Comparison of ENCODE assay signal across 14 cellular contexts in genomic region chr17:82611140-82612058, GRCh38. TPM values are rescaled to one million over a fixed set of nuclear protein-coding genes. Genes with fewer than 3 reads are reported as not detected.
DNase-seq lines count a peak whose midpoint lies in the region; ATAC-seq and TF ChIP-seq lines count a peak whose summit lies in the region.
"Had no signal": no experiment of that assay in that cellular context is flagged by ENCODE, and none has a peak within 500 bp of the region (broad histone marks: within the 10 kb centered on the region; RNA-seq: fewer than 3 reads in every experiment).

No MANE protein-coding gene starts in this region.

- intact Hi-C loops in activated CD8-positive, alpha-beta T cell treated with anti-CD3 and anti-CD28 coated beads for 36 hours (cut with micrococcal nuclease), result no loop called here
- intact Hi-C loops in psoas muscle (cut with DNase I), result no loop called here

- H3K4me1 Mint-ChIP-seq in activated CD8-positive, alpha-beta T cell treated with anti-CD3 and anti-CD28 coated beads for 36 hours (ENCODE audit: low read depth), result no peaks in the 10 kb centered on the region
- H3K4me1 Mint-ChIP-seq in activated CD8-positive, alpha-beta T cell treated with anti-CD3 and anti-CD28 coated beads, Interleukin-2, amount 10 ng/mL, durations not matched to agents 7 days and 5 days (ENCODE audit: low read depth), result no peaks in the 10 kb centered on the region
- H3K4me1 Mint-ChIP-seq in effector memory CD8-positive, alpha-beta T cell (ENCODE audit: low read depth in 2 of 2), result peaks cover 0 to 3% of the 10 kb centered on the region in 2 donors

- H3K27ac Mint-ChIP-seq in activated CD8-positive, alpha-beta T cell treated with anti-CD3 and anti-CD28 coated beads for 36 hours, result no peak overlapping the region
- H3K27ac Mint-ChIP-seq in activated CD8-positive, alpha-beta T cell treated with anti-CD3 and anti-CD28 coated beads, Interleukin-2, amount 10 ng/mL, durations not matched to agents 7 days and 5 days, result no peak overlapping the region
- H3K27ac Mint-ChIP-seq in effector memory CD8-positive, alpha-beta T cell, result peak overlapping the region; percentile 31 to 60

- ATAC-seq in activated CD8-positive, alpha-beta T cell treated with anti-CD3 and anti-CD28 coated beads for 36 hours, result no peak
- ATAC-seq in activated CD8-positive, alpha-beta T cell treated with anti-CD3 and anti-CD28 coated beads, Interleukin-2, amount 10 ng/mL, durations not matched to agents 7 days and 5 days, result no peak
- no peak for ATAC-seq in effector memory CD8-positive, alpha-beta T cell (replicated peaks)
- ATAC-seq in psoas muscle (peak; percentile 33 to 46 (median 40)), GM21723 (IDR thresholded peaks at IDR 0.05; ENCODE audit: unreplicated experiment) (no peak), HG03442 (IDR thresholded peaks at IDR 0.05; ENCODE audit: unreplicated experiment) (no peak)
- ATAC-seq: left lobe of liver had no signal

- CTCF ChIA-PET in activated CD8-positive, alpha-beta T cell treated with anti-CD3 and anti-CD28 coated beads for 36 hours (lab: Charles Lee), result no interaction called here
- CTCF ChIA-PET in activated CD8-positive, alpha-beta T cell treated with anti-CD3 and anti-CD28 coated beads, Interleukin-2, amount 10 ng/mL, durations not matched to agents 7 days and 5 days (lab: Charles Lee), result interaction anchor here (1.1 kb wide), 1 partner anchor 9 kb away, joined by 5 read pairs; no protein-coding TSS in a partner anchor

- no peaks in the 10 kb centered on the region for H3K27me3 ChIP-seq in psoas muscle (ENCODE audit: insufficient read depth in 3 of 3, low read length in 2 of 3)
- H3K27me3 ChIP-seq: esophagus muscularis mucosa, testis had no signal

- H3K4me1 ChIP-seq in psoas muscle, result no peaks in the 10 kb centered on the region
- H3K4me1 ChIP-seq: testis had no signal

- DNase-seq in activated CD8-positive, alpha-beta T cell treated with anti-CD3 and anti-CD28 coated beads for 36 hours, result peak; percentile 31
- no peak for DNase-seq in activated CD8-positive, alpha-beta T cell treated with anti-CD3 and anti-CD28 coated beads, Interleukin-2, amount 10 ng/mL, durations not matched to agents 7 days and 5 days
- DNase-seq in NCI-H510A (lab: John Stamatoyannopoulos, UW) (peak; percentile 56), psoas muscle (peak in 1 of 2 donors; percentile 75), coronary artery (ENCODE audit: low spot score) (no peak)
- DNase-seq in effector memory CD8-positive, alpha-beta T cell, result no peak
- DNase-seq: activated CD4-positive, alpha-beta T cell treated with anti-CD3 and anti-CD28 coated beads, Interleukin-2, amount 50 U/mL, for 48 hours; AML-193; NCI-H1930; testis had no signal

- H3K9me3 ChIP-seq in psoas muscle, result no peaks in the 10 kb centered on the region
- H3K9me3 ChIP-seq: esophagus muscularis mucosa, testis had no signal

- no peak for TF ChIP-seq CTCF in activated CD8-positive, alpha-beta T cell treated with anti-CD3 and anti-CD28 coated beads for 36 hours (IDR thresholded peaks at IDR 0.05)
- TF ChIP-seq CTCF in psoas muscle (IDR thresholded peaks at IDR 0.05) (no peak), coronary artery (IDR thresholded peaks at IDR 0.05) (no peak)

- peaks cover 37% of the 10 kb centered on the region for H3K36me3 Mint-ChIP-seq in activated CD8-positive, alpha-beta T cell treated with anti-CD3 and anti-CD28 coated beads for 36 hours (ENCODE audit: low read depth)
- H3K36me3 Mint-ChIP-seq in activated CD8-positive, alpha-beta T cell treated with anti-CD3 and anti-CD28 coated beads, Interleukin-2, amount 10 ng/mL, durations not matched to agents 7 days and 5 days (ENCODE audit: low read depth), result peaks cover 31% of the 10 kb centered on the region
- peaks cover 44% of the 10 kb centered on the region for H3K36me3 Mint-ChIP-seq in effector memory CD8-positive, alpha-beta T cell (ENCODE audit: insufficient read depth)

- H3K27ac ChIP-seq in psoas muscle (no peak overlapping the region), coronary artery (no peak overlapping the region)
- H3K27ac ChIP-seq: esophagus muscularis mucosa, testis had no signal

- no peak overlapping the region for H3K4me3 Mint-ChIP-seq in activated CD8-positive, alpha-beta T cell treated with anti-CD3 and anti-CD28 coated beads for 36 hours
- H3K4me3 Mint-ChIP-seq in activated CD8-positive, alpha-beta T cell treated with anti-CD3 and anti-CD28 coated beads, Interleukin-2, amount 10 ng/mL, durations not matched to agents 7 days and 5 days, result no peak overlapping the region
- H3K4me3 Mint-ChIP-seq in effector memory CD8-positive, alpha-beta T cell, result no peak overlapping the region

- 66 to 74% (median 66%) methylated on average over 21 of the region's 21 CpGs for WGBS in psoas muscle, 3 donors

- H3K4me3 ChIP-seq in psoas muscle (no peak overlapping the region), coronary artery (no peak overlapping the region)
- H3K4me3 ChIP-seq: esophagus muscularis mucosa, testis had no signal

- POLR2A ChIA-PET in activated CD8-positive, alpha-beta T cell treated with anti-CD3 and anti-CD28 coated beads for 36 hours (lab: Charles Lee), result no interaction called here
- POLR2A ChIA-PET in activated CD8-positive, alpha-beta T cell treated with anti-CD3 and anti-CD28 coated beads, Interleukin-2, amount 10 ng/mL, durations not matched to agents 7 days and 5 days (lab: Charles Lee), result no interaction called here

- no peaks in the 10 kb centered on the region for H3K27me3 Mint-ChIP-seq in activated CD8-positive, alpha-beta T cell treated with anti-CD3 and anti-CD28 coated beads for 36 hours
- no peaks in the 10 kb centered on the region for H3K27me3 Mint-ChIP-seq in activated CD8-positive, alpha-beta T cell treated with anti-CD3 and anti-CD28 coated beads, Interleukin-2, amount 10 ng/mL, durations not matched to agents 7 days and 5 days (ENCODE audit: low read depth)
- H3K27me3 Mint-ChIP-seq in effector memory CD8-positive, alpha-beta T cell, result no peaks in the 10 kb centered on the region

- peaks cover 4 to 66% of the 10 kb centered on the region in 2 donors for H3K36me3 ChIP-seq in psoas muscle (ENCODE audit: insufficient read depth in 1 of 2, low read depth in 1 of 2)

- no peaks in the 10 kb centered on the region for H3K9me3 Mint-ChIP-seq in activated CD8-positive, alpha-beta T cell treated with anti-CD3 and anti-CD28 coated beads for 36 hours
- no peaks in the 10 kb centered on the region for H3K9me3 Mint-ChIP-seq in activated CD8-positive, alpha-beta T cell treated with anti-CD3 and anti-CD28 coated beads, Interleukin-2, amount 10 ng/mL, durations not matched to agents 7 days and 5 days (ENCODE audit: insufficient read depth)
- no peaks in the 10 kb centered on the region for H3K9me3 Mint-ChIP-seq in effector memory CD8-positive, alpha-beta T cell

RNA-seq across cellular contexts. Expression of gene WDR45B, which starts 36.8 kb away (rescaled TPM):
- total RNA-seq in activated CD8-positive, alpha-beta T cell treated with anti-CD3 and anti-CD28 coated beads for 36 hours, result 100 to 1,000 TPM; 127 to 132 TPM
- total RNA-seq in activated CD8-positive, alpha-beta T cell treated with anti-CD3 and anti-CD28 coated beads, Interleukin-2, amount 10 ng/mL, durations not matched to agents 7 days and 5 days, result 10 to 100 TPM; 38.2 to 40.2 TPM
- total RNA-seq in psoas muscle, result 10 to 100 TPM; 25.1 to 35.7 (median 30.9) TPM
- 10 to 100 TPM; 21.4 to 62.7 (median 43.5) TPM for polyA plus RNA-seq in psoas muscle

Comparison
In these comparisons a context has a peak if more than half of its experiments do, and no peak if none do; other contexts are left out.
1. DNase-seq: peak in activated CD8-positive, alpha-beta T cell treated with anti-CD3 and anti-CD28 coated beads for 36 hours (single experiment) and NCI-H510A (single experiment); none in activated CD8-positive, alpha-beta T cell treated with anti-CD3 and anti-CD28 coated beads, Interleukin-2, amount 10 ng/mL, durations not matched to agents 7 days and 5 days (single experiment), effector memory CD8-positive, alpha-beta T cell (0 of 3) and coronary artery (single experiment).
2. ATAC-seq: peak in psoas muscle (4 of 4); none in activated CD8-positive, alpha-beta T cell treated with anti-CD3 and anti-CD28 coated beads for 36 hours (single experiment), activated CD8-positive, alpha-beta T cell treated with anti-CD3 and anti-CD28 coated beads, Interleukin-2, amount 10 ng/mL, durations not matched to agents 7 days and 5 days (single experiment), effector memory CD8-positive, alpha-beta T cell (single experiment), GM21723 (single experiment) and HG03442 (single experiment).
3. H3K27ac Mint-ChIP-seq: peak in effector memory CD8-positive, alpha-beta T cell (2 of 2); none in activated CD8-positive, alpha-beta T cell treated with anti-CD3 and anti-CD28 coated beads for 36 hours (single experiment) and activated CD8-positive, alpha-beta T cell treated with anti-CD3 and anti-CD28 coated beads, Interleukin-2, amount 10 ng/mL, durations not matched to agents 7 days and 5 days (single experiment).